ENCODE assay signal across 19 cellular contexts in genomic region chr2:109457366-109457765, GRCh38.
A peak's percentile ranks its signal among the peaks of the same experiment; 100 is the strongest.
DNase-seq lines count a peak whose midpoint lies in the region; ATAC-seq and TF ChIP-seq lines count a peak whose summit lies in the region.
"Had no signal": no experiment of that assay in that cellular context is flagged by ENCODE, and none has a peak within 500 bp of the region (broad histone marks: within the 10 kb centered on the region; RNA-seq: fewer than 3 reads in every experiment).

No MANE protein-coding gene starts in this region.

- H2BK5ac ChIP-seq in mesenchymal stem cell (ENCODE audit: low read depth, low read length, poor library complexity, severe bottlenecking): no peak overlapping the region

- no peak overlapping the region for H3K4ac ChIP-seq in mesenchymal stem cell (ENCODE audit: low read depth in 1 of 2, low read length in 2 of 2)

- no peak overlapping the region for H2BK15ac ChIP-seq in mesenchymal stem cell (ENCODE audit: low read depth, poor library complexity, severe bottlenecking)

- H4K8ac ChIP-seq in mesenchymal stem cell (ENCODE audit: low read length): no peak overlapping the region

- H3K18ac ChIP-seq in mesenchymal stem cell (ENCODE audit: low read depth in 1 of 2, low read length in 2 of 2): no peak overlapping the region

- peaks cover 23% of the 10 kb centered on the region for H3K4me1 Mint-ChIP-seq in brain
- H3K4me1 Mint-ChIP-seq in nephron progenitor cell: peaks cover 32% of the 10 kb centered on the region

- peak; percentile 27 for DNase-seq in M059J (ENCODE audit: low read depth)
- DNase-seq in nephron progenitor cell: peak; percentile 35
- DNase-seq in thyroid gland: peak in 1 of 2 donors; percentile 32
- DNase-seq in mesenchymal stem cell: no peak
- DNase-seq in activated CD4-positive, alpha-beta T cell treated with anti-CD3 and anti-CD28 coated beads, Interleukin-2, amount 50 U/mL, for 48 hours: no peak
- DNase-seq: activated CD4-positive, CD25-positive, alpha-beta regulatory T cell; activated T-cell treated with anti-CD3 and anti-CD28 coated beads, Interleukin-2, amount 50 U/mL, for 72 hours; body of pancreas; dermis blood vessel endothelial cell; NCI-H1694; RPMI8226; stimulated activated CD8-positive, alpha-beta memory T cell treated with anti-CD3 and anti-CD28 coated beads, Interleukin-4, amount 100 ng/mL, for 48 hours; substantia nigra; T-helper 9 cell had no signal

- intact Hi-C loops in thyroid gland (cut with DNase I): no loop called here

- peaks cover 2% of the 10 kb centered on the region for H3K79me1 ChIP-seq in mesenchymal stem cell (replicated peaks; ENCODE audit: low read length, poor library complexity, severe bottlenecking)

- H3K9ac ChIP-seq in mesenchymal stem cell (ENCODE audit: low read length): no peak overlapping the region

- TF ChIP-seq POLR2A in thyroid gland (IDR thresholded peaks at IDR 0.05): no peak

- no peak overlapping the region for H2AFZ ChIP-seq in mesenchymal stem cell (ENCODE audit: low read depth, low read length)

- no peak overlapping the region for H3K4me2 ChIP-seq in mesenchymal stem cell (ENCODE audit: low read length, poor library complexity, severe bottlenecking)

- H3K23ac ChIP-seq in mesenchymal stem cell (ENCODE audit: low read length in 2 of 2): no peak overlapping the region

- H3K4me1 ChIP-seq in thyroid gland (peaks cover 19 to 45% of the 10 kb centered on the region in 2 donors), mesenchymal stem cell (ENCODE audit: control insufficient read depth, insufficient read depth, low read depth, low read length) (peaks cover 31% of the 10 kb centered on the region)
- H3K4me1 ChIP-seq: body of pancreas, prostate gland had no signal

- H3K9me3 ChIP-seq in thyroid gland (no peaks in the 10 kb centered on the region), mesenchymal stem cell (ENCODE audit: control insufficient read depth, low read length) (no peaks in the 10 kb centered on the region)
- H3K9me3 ChIP-seq: body of pancreas, prostate gland had no signal

- WGBS in thyroid gland, 2 donors: 76 to 85% methylated on average over 9 of the region's 9 CpGs
- WGBS in mesenchymal stem cell: 84% methylated on average over 9 of the region's 9 CpGs

- peaks cover 0 to 4% (median 0%) of the 10 kb centered on the region in 5 experiments for H3K9me3 Mint-ChIP-seq in brain
- no peaks in the 10 kb centered on the region for H3K9me3 Mint-ChIP-seq in nephron progenitor cell
- H3K9me3 Mint-ChIP-seq: activated T-cell treated with anti-CD3 and anti-CD28 coated beads, Interleukin-2, amount 50 U/mL, for 72 hours; natural killer cell treated with Interleukin-12 subunit alpha and Interleukin-12 subunit beta and Interleukin-15 and Interleukin-18, amount 100 ng/mL, for 72 hours had no signal

- H3K36me3 ChIP-seq in thyroid gland (no peaks in the 10 kb centered on the region), mesenchymal stem cell (ENCODE audit: control insufficient read depth in 1 of 2, insufficient read depth in 2 of 2, low read depth in 1 of 2, low read length in 2 of 2) (peaks cover 20 to 24% of the 10 kb centered on the region in 2 experiments)
- H3K36me3 ChIP-seq: prostate gland had no signal

- no peaks in the 10 kb centered on the region for H3K27me3 ChIP-seq in thyroid gland
- H3K27me3 ChIP-seq in mesenchymal stem cell (ENCODE audit: control insufficient read depth in 1 of 2, insufficient read depth in 1 of 2, low read length in 2 of 2): no peaks in the 10 kb centered on the region
- H3K27me3 ChIP-seq: body of pancreas had no signal

- H3K4me3 ChIP-seq in thyroid gland (replicated peaks in 1 of 3): no peak overlapping the region
- no peak overlapping the region for H3K4me3 ChIP-seq in mesenchymal stem cell (ENCODE audit: insufficient read depth in 1 of 2, low read depth in 1 of 2, low read length in 2 of 2)
- H3K4me3 ChIP-seq: body of pancreas, prostate gland had no signal

- H3K14ac ChIP-seq in mesenchymal stem cell (ENCODE audit: low read length in 2 of 2): no peak overlapping the region

- no peak overlapping the region for H2BK12ac ChIP-seq in mesenchymal stem cell (ENCODE audit: low read length in 2 of 2)

- no peak for ATAC-seq in HG03378 (IDR thresholded peaks at IDR 0.05; ENCODE audit: unreplicated experiment)
- ATAC-seq: activated T-cell treated with anti-CD3 and anti-CD28 coated beads, Interleukin-2, amount 50 U/mL, for 72 hours; body of pancreas; natural killer cell treated with Interleukin-12 subunit alpha and Interleukin-12 subunit beta and Interleukin-15 and Interleukin-18, amount 100 ng/mL, for 72 hours had no signal

- H3K27ac Mint-ChIP-seq in brain (peak overlapping the region in 3 of 5 experiments; percentile 7 to 53 (median 21)), nephron progenitor cell (peak overlapping the region; percentile 82)
- H3K27ac Mint-ChIP-seq: activated naive CD8-positive, alpha-beta T cell; activated T-cell treated with anti-CD3 and anti-CD28 coated beads, Interleukin-2, amount 50 U/mL, for 72 hours; natural killer cell treated with Interleukin-12 subunit alpha and Interleukin-12 subunit beta and Interleukin-15 and Interleukin-18, amount 100 ng/mL, for 72 hours had no signal

- no peak overlapping the region for H2AK5ac ChIP-seq in mesenchymal stem cell (ENCODE audit: low read length, severe bottlenecking)

- H4K91ac ChIP-seq in mesenchymal stem cell (ENCODE audit: low read length): no peak overlapping the region

- peaks cover 14% of the 10 kb centered on the region for H3K36me3 Mint-ChIP-seq in brain
- peaks cover 7% of the 10 kb centered on the region for H3K36me3 Mint-ChIP-seq in nephron progenitor cell (ENCODE audit: low read depth)
- H3K36me3 Mint-ChIP-seq: natural killer cell treated with Interleukin-12 subunit alpha and Interleukin-12 subunit beta and Interleukin-15 and Interleukin-18, amount 100 ng/mL, for 72 hours had no signal

- H3K4me3 Mint-ChIP-seq in brain (no peak overlapping the region), nephron progenitor cell (peak overlapping the region; percentile 7)
- H3K4me3 Mint-ChIP-seq: activated naive CD8-positive, alpha-beta T cell; activated T-cell treated with anti-CD3 and anti-CD28 coated beads, Interleukin-2, amount 50 U/mL, for 72 hours; natural killer cell treated with Interleukin-12 subunit alpha and Interleukin-12 subunit beta and Interleukin-15 and Interleukin-18, amount 100 ng/mL, for 72 hours had no signal

- no peaks in the 10 kb centered on the region for H3K27me3 Mint-ChIP-seq in brain
- peaks cover 4% of the 10 kb centered on the region for H3K27me3 Mint-ChIP-seq in nephron progenitor cell (ENCODE audit: low read depth, poor library complexity)
- H3K27me3 Mint-ChIP-seq: activated naive CD8-positive, alpha-beta T cell; natural killer cell treated with Interleukin-12 subunit alpha and Interleukin-12 subunit beta and Interleukin-15 and Interleukin-18, amount 100 ng/mL, for 72 hours had no signal

- peak overlapping the region; percentile 87 to 94 (median 87) for H3K27ac ChIP-seq in thyroid gland
- no peak overlapping the region for H3K27ac ChIP-seq in mesenchymal stem cell (ENCODE audit: low read length, poor library complexity, severe bottlenecking)
- H3K27ac ChIP-seq: body of pancreas, prostate gland had no signal

- TF ChIP-seq CTCF in brain (conservative IDR thresholded peaks at IDR 0.05) (no peak), nephron progenitor cell (IDR thresholded peaks at IDR 0.05) (no peak), thyroid gland (IDR thresholded peaks at IDR 0.05) (no peak)

- H2BK120ac ChIP-seq in mesenchymal stem cell (ENCODE audit: low read depth, low read length): no peak overlapping the region

Comparison
In these comparisons a context has a peak if more than half of its experiments do, and no peak if none do; other contexts are left out.
1. DNase-seq: peak in M059J (single experiment) and nephron progenitor cell (single experiment); none in mesenchymal stem cell (single experiment) and activated CD4-positive, alpha-beta T cell treated with anti-CD3 and anti-CD28 coated beads, Interleukin-2, amount 50 U/mL, for 48 hours (0 of 2).